19 cellular contexts compared by ENCODE assay signal in genomic region chr20:39954585-39954984, GRCh38.
"Had no signal": no experiment of that assay in that cellular context is flagged by ENCODE, and none has a peak within 500 bp of the region (broad histone marks: within the 10 kb centered on the region; RNA-seq: fewer than 3 reads in every experiment).

No MANE protein-coding gene starts in this region.

- H3K4me3 ChIP-seq: colonic mucosa, heart left ventricle, pancreas, skin epidermis, transverse colon, uterus had no signal

- H3K27ac Mint-ChIP-seq: activated naive CD8-positive, alpha-beta T cell; activated T-cell treated with anti-CD3 and anti-CD28 coated beads, Interleukin-2, amount 50 U/mL, for 24 hours; activated T-helper 2 cell treated with anti-CD3 and anti-CD28 coated beads, Interferon-gamma antibody, Interleukin-2, Interleukin-4, amounts not matched to agents 10 μg/mL and 5 μg/mL and 100 μg/mL, durations not matched to agents 14 hours and 24 hours and 36 hours; natural killer cell treated with Interleukin-12 subunit alpha and Interleukin-12 subunit beta and Interleukin-15 and Interleukin-18, amount 100 ng/mL, for 72 hours; stimulated activated naive CD8-positive, alpha-beta T cell treated with anti-CD3 and anti-CD28 coated beads, Interleukin-15, Interleukin-2, amounts not matched to agents 100 ng/mL and 50 ng/mL, for 24 hours had no signal

- H3K9me3 ChIP-seq: colonic mucosa, heart left ventricle, neutrophil, pancreas, transverse colon, uterus had no signal

- H3K36me3 Mint-ChIP-seq: activated naive CD8-positive, alpha-beta T cell; natural killer cell treated with Interleukin-12 subunit alpha and Interleukin-12 subunit beta and Interleukin-15 and Interleukin-18, amount 100 ng/mL, for 72 hours had no signal

- H3K27ac ChIP-seq: colonic mucosa, heart left ventricle, neutrophil, pancreas, transverse colon, uterus had no signal

- H3K36me3 ChIP-seq: colonic mucosa, heart left ventricle, neutrophil, pancreas, transverse colon, uterus had no signal

- H3K27me3 Mint-ChIP-seq: activated naive CD8-positive, alpha-beta T cell; activated T-cell treated with anti-CD3 and anti-CD28 coated beads, Interleukin-2, amount 50 U/mL, for 24 hours; stimulated activated naive CD8-positive, alpha-beta T cell treated with anti-CD3 and anti-CD28 coated beads, Interleukin-15, Interleukin-2, amounts not matched to agents 100 ng/mL and 50 ng/mL, for 24 hours had no signal

- H3K9me3 Mint-ChIP-seq: activated T-helper 2 cell treated with anti-CD3 and anti-CD28 coated beads, Interferon-gamma antibody, Interleukin-2, Interleukin-4, amounts not matched to agents 10 μg/mL and 5 μg/mL and 100 μg/mL, durations not matched to agents 14 hours and 24 hours and 36 hours; stimulated activated naive CD8-positive, alpha-beta T cell treated with anti-CD3 and anti-CD28 coated beads, Interleukin-15, Interleukin-2, amounts not matched to agents 100 ng/mL and 50 ng/mL, for 24 hours had no signal

- H3K4me1 ChIP-seq: colonic mucosa, pancreas, transverse colon, uterus had no signal

- H3K4me3 Mint-ChIP-seq: activated naive CD8-positive, alpha-beta T cell; activated T-cell treated with anti-CD3 and anti-CD28 coated beads, Interleukin-2, amount 50 U/mL, for 24 hours; natural killer cell treated with Interleukin-12 subunit alpha and Interleukin-12 subunit beta and Interleukin-15 and Interleukin-18, amount 100 ng/mL, for 72 hours; stimulated activated naive CD8-positive, alpha-beta T cell treated with anti-CD3 and anti-CD28 coated beads, Interleukin-15, Interleukin-2, amounts not matched to agents 100 ng/mL and 50 ng/mL, for 24 hours had no signal

- DNase-seq: activated CD4-positive, alpha-beta T cell treated with anti-CD3 and anti-CD28 coated beads for 1 hour; activated CD8-positive, alpha-beta memory T cell treated with anti-CD3 and anti-CD28 coated beads for 24 hours; activated CD8-positive, alpha-beta memory T cell treated with anti-CD3 and anti-CD28 coated beads, Interleukin-2, amount 50 U/mL, for 4 hours; activated naive CD4-positive, alpha-beta T cell; activated T-cell treated with anti-CD3 and anti-CD28 coated beads, Interleukin-2, amount 50 U/mL, for 24 hours; colonic mucosa; heart left ventricle; pancreas; right cardiac atrium; stimulated activated CD4-positive, alpha-beta T cell treated with anti-CD3 and anti-CD28 coated beads, Interleukin-1b, Interleukin-23, amount 100 ng/mL, for 48 hours; T-helper 1 cell; transverse colon; uterus had no signal

- ATAC-seq: heart left ventricle; natural killer cell treated with Interleukin-12 subunit alpha and Interleukin-12 subunit beta and Interleukin-15 and Interleukin-18, amount 100 ng/mL, for 72 hours; pancreas; right cardiac atrium had no signal

- H3K27me3 ChIP-seq: colonic mucosa, heart left ventricle, neutrophil, pancreas, transverse colon, uterus had no signal
